Comparison of ENCODE assay signal across 10 cellular contexts in the genomic region with DNA sequence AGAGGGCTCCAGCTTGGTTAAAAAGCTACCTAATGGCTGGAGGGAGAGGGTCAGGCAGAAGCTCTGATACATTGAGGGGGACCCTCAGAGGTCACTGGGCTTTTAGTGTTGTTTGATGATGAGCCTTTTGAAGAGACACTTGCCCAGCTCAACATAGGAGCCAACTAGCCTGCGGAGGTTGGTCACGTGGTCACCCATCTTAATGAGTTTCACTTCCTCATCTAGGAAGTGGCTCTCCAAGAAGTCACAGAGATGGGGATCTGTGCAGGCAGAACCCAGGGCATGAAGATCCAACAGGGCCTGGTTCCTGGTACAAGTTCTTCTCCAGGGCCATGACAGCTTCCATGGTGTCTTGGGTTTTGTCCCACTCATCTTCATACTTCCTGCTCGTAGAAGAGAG. TPM values are rescaled to one million over a fixed set of nuclear protein-coding genes. Genes with fewer than 3 reads are reported as not detected.
DNase-seq lines count a peak whose midpoint lies in the region; ATAC-seq lines count a peak whose summit lies in the region.
"Had no signal": no experiment of that assay in that cellular context is flagged by ENCODE, and none has a peak within 500 bp of the region (broad histone marks: within the 10 kb centered on the region; RNA-seq: fewer than 3 reads in every experiment).

No MANE protein-coding gene starts in this region.

- H3K27me3 Mint-ChIP-seq in T-helper 17 cell, result no peaks in the 10 kb centered on the region
- H3K27me3 Mint-ChIP-seq: CD4-positive, CD25-positive, alpha-beta regulatory T cell had no signal

- peaks cover 4% of the 10 kb centered on the region for H3K36me3 Mint-ChIP-seq in T-helper 17 cell (ENCODE audit: low read depth)

- H3K27ac Mint-ChIP-seq in T-helper 17 cell, result no peak overlapping the region
- H3K27ac Mint-ChIP-seq: CD4-positive, CD25-positive, alpha-beta regulatory T cell had no signal

- H3K9me3 ChIP-seq in T-helper 17 cell (ENCODE audit: control insufficient read depth, low read length, poor library complexity, severe bottlenecking), result no peaks in the 10 kb centered on the region
- H3K9me3 ChIP-seq: mucosa of descending colon had no signal

- ATAC-seq in GM18498 (IDR thresholded peaks at IDR 0.05; ENCODE audit: unreplicated experiment) (peak; percentile 81), GM21423 (IDR thresholded peaks at IDR 0.05; ENCODE audit: unreplicated experiment) (peak; percentile 94), HG03159 (IDR thresholded peaks at IDR 0.05; ENCODE audit: unreplicated experiment) (peak; percentile 93), T-helper 17 cell (peak; percentile 25)
- ATAC-seq: mucosa of descending colon had no signal

- H3K4me3 Mint-ChIP-seq in T-helper 17 cell, result no peak overlapping the region
- H3K4me3 Mint-ChIP-seq: CD4-positive, CD25-positive, alpha-beta regulatory T cell had no signal

- H3K4me1 Mint-ChIP-seq in T-helper 17 cell, result peaks cover 6% of the 10 kb centered on the region

- no peak for DNase-seq in T-helper 17 cell
- DNase-seq in activated effector memory CD4-positive, alpha-beta T cell treated with Interleukin-2 at 50 U/mL for 16 hours, result no peak
- DNase-seq in glomerular visceral epithelial cell (ENCODE audit: extremely low spot score), result no peak
- no peak for DNase-seq in NCI-H2196 treated with DMSO at 0.1 percent for 48 hours (lab: John Stamatoyannopoulos, UW; ENCODE audit: unreplicated experiment)
- DNase-seq in activated effector memory CD4-positive, alpha-beta T cell treated with anti-CD3 and anti-CD28 coated beads, Interleukin-2, amount 50 U/mL, for 16 hours, result no peak
- DNase-seq: CD4-positive, CD25-positive, alpha-beta regulatory T cell had no signal

RNA-seq across cellular contexts. Expression of gene IPO5, which starts 33.4 kb away (rescaled TPM):
- total RNA-seq in T-helper 17 cell, result 10 to 100 TPM; 68.5 to 90.2 TPM

Comparison
In these comparisons a context has a peak if more than half of its experiments do, and no peak if none do; other contexts are left out.
1. ATAC-seq: peak in every context shown above with its lines; median percentile 94 in GM21423; 93 in HG03159; 81 in GM18498; 25 in T-helper 17 cell.